In genomic region chr13:46679369-46680180, GRCh38 we compare ENCODE assay signal across 8 cellular contexts.
DNase-seq lines count a peak whose midpoint lies in the region; TF ChIP-seq lines count a peak whose summit lies in the region.

No MANE protein-coding gene starts in this region.

- H3K23ac ChIP-seq in trophoblast cell (ENCODE audit: low read length) = no peak overlapping the region

- H3K36me3 ChIP-seq in HEK293 (ENCODE audit: control insufficient read depth in 2 of 2, insufficient read depth in 1 of 2, low read length in 2 of 2) (no peaks in the 10 kb centered on the region; a peak in 1 of 3 replicates), esophagus squamous epithelium (peaks cover 0 to 11% (median 0%) of the 10 kb centered on the region in 3 donors), trophoblast cell (ENCODE audit: control insufficient read depth in 1 of 2, insufficient read depth in 2 of 2, low read length in 2 of 2) (peaks cover 0 to 4% of the 10 kb centered on the region in 2 experiments)

- no peak overlapping the region for H4K91ac ChIP-seq in trophoblast cell (ENCODE audit: low read depth, low read length)

- no peak overlapping the region for H2BK5ac ChIP-seq in trophoblast cell (ENCODE audit: low read depth, low read length, poor library complexity)

- H2AFZ ChIP-seq in trophoblast cell (ENCODE audit: insufficient read depth, low read length, poor library complexity) = no peak overlapping the region

- no peak overlapping the region for H4K12ac ChIP-seq in trophoblast cell (ENCODE audit: low read depth, low read length)

- peak overlapping the region; percentile 4 for H3K4me2 ChIP-seq in trophoblast cell (ENCODE audit: low read length)

- no peak overlapping the region for H2BK120ac ChIP-seq in trophoblast cell (ENCODE audit: insufficient read depth, low read length, poor library complexity)

- no peak for TF ChIP-seq POLR2A in esophagus squamous epithelium (IDR thresholded peaks at IDR 0.05)

- no peaks in the 10 kb centered on the region for H3K9me3 ChIP-seq in HEK293 (ENCODE audit: control insufficient read depth, insufficient read depth, low read depth, low read length)
- H3K9me3 ChIP-seq in esophagus squamous epithelium = no peaks in the 10 kb centered on the region
- H3K9me3 ChIP-seq in trophoblast cell (ENCODE audit: insufficient read depth, low read depth, low read length) = no peaks in the 10 kb centered on the region

- POLR2A ChIA-PET in HEK293 (lab: Yijun Ruan, JAX) = no interaction called here

- H2AK5ac ChIP-seq in trophoblast cell (ENCODE audit: low read length) = no peak overlapping the region

- CTCF ChIA-PET in HEK293 (lab: Yijun Ruan, JAX) = no interaction called here

- TF ChIP-seq CTCF in HEK293 (tag by site-specific recombination; IDR thresholded peaks at IDR 0.05) (no peak), esophagus squamous epithelium (IDR thresholded peaks at IDR 0.05) (no peak)

- WGBS in esophagus squamous epithelium, 2 donors = 24 to 43% methylated on average over 11 to 12 of the region's 12 CpGs
- no CpG with 5 or more reads among the region's 12 CpGs for WGBS in trophoblast cell (ENCODE audit: extremely low coverage, insufficient coverage, insufficient read length)

- H3K27ac ChIP-seq in HEK293 (ENCODE audit: extremely low read depth, low read depth, low read length) (no peak overlapping the region), esophagus squamous epithelium (peak overlapping the region; percentile 50 to 85 (median 75)), trophoblast cell (ENCODE audit: low read depth, low read length) (no peak overlapping the region)

- no peak overlapping the region for H3K4me3 ChIP-seq in HEK293 (ENCODE audit: low read depth, low read length)
- H3K4me3 ChIP-seq in esophagus squamous epithelium = peak overlapping the region in 3 of 4 donors; percentile 15 to 56 (median 27)
- H3K4me3 ChIP-seq in trophoblast cell (ENCODE audit: low read depth, low read length) = no peak overlapping the region

- peaks cover 2% of the 10 kb centered on the region for H3K79me1 ChIP-seq in trophoblast cell (ENCODE audit: low read length)

- H3K27me3 ChIP-seq in esophagus squamous epithelium = no peaks in the 10 kb centered on the region
- H3K27me3 ChIP-seq in trophoblast cell (ENCODE audit: insufficient read depth, low read length) = no peaks in the 10 kb centered on the region

- DNase-seq in NK-92 treated with Interleukin-12 subunit alpha and Interleukin-12 subunit beta, amount 100 ng/mL, for 24 hours (lab: John Stamatoyannopoulos, UW) = peak; percentile 30
- DNase-seq in NK-92 (lab: John Stamatoyannopoulos, UW; ENCODE audit: unreplicated experiment) = no peak
- no peak for DNase-seq in esophagus squamous epithelium (lab: John Stamatoyannopoulos, UW)
- peak in 1 of 2 donors; percentile 40 for DNase-seq in trophoblast cell
- no peak for DNase-seq in NCI-H524 treated with DMSO at 0.1 percent for 48 hours (lab: John Stamatoyannopoulos, UW)
- no peak for DNase-seq in DMS53 (lab: John Stamatoyannopoulos, UW)

- intact Hi-C loops in esophagus squamous epithelium (cut with DNase I) = no loop called here

- no peak overlapping the region for H4K8ac ChIP-seq in trophoblast cell (ENCODE audit: low read depth, low read length)

- no peak overlapping the region for H3K18ac ChIP-seq in trophoblast cell (ENCODE audit: low read length)

- H3K9ac ChIP-seq in trophoblast cell (ENCODE audit: low read length) = no peak overlapping the region

- no peaks in the 10 kb centered on the region for H3K79me2 ChIP-seq in trophoblast cell (ENCODE audit: control insufficient read depth, insufficient read depth, low read length, poor library complexity)

- H3K14ac ChIP-seq in trophoblast cell (ENCODE audit: low read length) = no peak overlapping the region

- no peak overlapping the region for H2BK12ac ChIP-seq in trophoblast cell (ENCODE audit: low read length)

- H3K4me1 ChIP-seq in HEK293 (ENCODE audit: control insufficient read depth, insufficient read depth, low read length) (peaks cover 13% of the 10 kb centered on the region), esophagus squamous epithelium (peaks cover 0 to 45% (median 0%) of the 10 kb centered on the region in 3 donors), trophoblast cell (ENCODE audit: control insufficient read depth in 1 of 2, insufficient read depth in 2 of 2, low read length in 2 of 2) (peaks cover 6 to 12% of the 10 kb centered on the region in 2 experiments)

- H3K4ac ChIP-seq in trophoblast cell (ENCODE audit: low read depth, low read length) = peak overlapping the region; percentile 17

TF ChIP-seq in HEK293, 187 proteins besides CTCF, POLR2A, EP300 and RAD21 (continues in another document):
- peak; percentile 88 for TF ChIP-seq PRDM6 (tag by site-specific recombination; IDR thresholded peaks at IDR 0.05)
- TF ChIP-seq ZNF174 (tag by site-specific recombination; IDR thresholded peaks at IDR 0.05) = no peak
- no peak for TF ChIP-seq ZNF311 (tag by site-specific recombination; IDR thresholded peaks at IDR 0.05; ENCODE audit: borderline replicate concordance)
- peak; percentile 48; the same call in 1 of the 2 replicates for TF ChIP-seq ZNF394 (tag by site-specific recombination; IDR thresholded peaks at IDR 0.05; ENCODE audit: borderline replicate concordance)
- peak; percentile 65 for TF ChIP-seq IKZF3 (tag by site-specific recombination; IDR thresholded peaks at IDR 0.05)
- TF ChIP-seq ZEB2 (tag by site-specific recombination; IDR thresholded peaks at IDR 0.05) = peak; percentile 34; the same call in 1 of the 2 replicates
- TF ChIP-seq GLIS1 (tag by site-specific recombination; IDR thresholded peaks at IDR 0.05) = peak; percentile 75
- TF ChIP-seq ZBTB8A (tag by site-specific recombination; IDR thresholded peaks at IDR 0.05) = peak; percentile 49
- TF ChIP-seq ZNF629 (tag by site-specific recombination; IDR thresholded peaks at IDR 0.05) = 0 out of 2 replicates have a peak, but pooled peaks have one; percentile 41
- TF ChIP-seq GLIS2 (tag by site-specific recombination; IDR thresholded peaks at IDR 0.05) = peak; percentile 41; the same call in 1 of the 2 replicates

TF ChIP-seq in PFSK-1, 5 proteins besides CTCF, POLR2A, EP300 and RAD21:
- TF ChIP-seq TAF1 (IDR thresholded peaks at IDR 0.05; ENCODE audit: borderline replicate concordance, insufficient read depth, low read length) (no peak), REST (IDR thresholded peaks at IDR 0.05; ENCODE audit: insufficient read depth in 1 of 2, low read depth in 2 of 2, low read length in 2 of 2) (no peak), FOXP2 (optimal IDR thresholded peaks at IDR 0.05; ENCODE audit: borderline replicate concordance, extremely low read depth, extremely low read length, insufficient read depth) (no peak), POLR2AphosphoS5 (IDR thresholded peaks at IDR 0.05; ENCODE audit: low read depth, low read length) (no peak), SIN3A (IDR thresholded peaks at IDR 0.05; ENCODE audit: borderline replicate concordance, insufficient read depth, low read length) (0 out of 2 replicates have a peak, but pooled peaks have one; percentile 46)

Comparison
In these comparisons a context has a peak if more than half of its experiments do, and no peak if none do; other contexts are left out.
1. H3K27ac ChIP-seq: peak in esophagus squamous epithelium (4 of 4); none in HEK293 (single experiment) and trophoblast cell (single experiment).
2. H3K4me3 ChIP-seq: peak in esophagus squamous epithelium (3 of 4); none in HEK293 (single experiment) and trophoblast cell (single experiment).